9 cellular contexts compared by ENCODE assay signal in genomic region chr2:25250331-25251031, GRCh38.
DNase-seq lines count a peak whose midpoint lies in the region; ATAC-seq, FAIRE-seq and TF ChIP-seq lines count a peak whose summit lies in the region.
"Had no signal": no experiment of that assay in that cellular context is flagged by ENCODE, and none has a peak within 500 bp of the region (broad histone marks: within the 10 kb centered on the region; RNA-seq: fewer than 3 reads in every experiment).

No MANE protein-coding gene starts in this region.

- no peak overlapping the region for H3K4me2 ChIP-seq in PC-3 (ENCODE audit: low read length)

- H3K4me1 Mint-ChIP-seq in activated B cell treated with CpG ODN at 0.5 μM for 24 hours = peaks cover 29% of the 10 kb centered on the region
- peaks cover 44% of the 10 kb centered on the region for H3K4me1 Mint-ChIP-seq in endodermal cell

- ATAC-seq in activated B cell treated with CpG ODN at 0.5 μM for 24 hours (ENCODE audit: low read depth) (peak; percentile 11), PC-3 (no peak), GM21737 (IDR thresholded peaks at IDR 0.05; ENCODE audit: unreplicated experiment) (no peak), HG03521 (IDR thresholded peaks at IDR 0.05; ENCODE audit: unreplicated experiment) (no peak)

- H3K4me3 ChIP-seq in endodermal cell (ENCODE audit: low read length) (peak overlapping the region; percentile 85), retinal pigment epithelial cell (ENCODE audit: low read length) (peak overlapping the region; percentile 18), PC-3 (ENCODE audit: low read length) (no peak overlapping the region)

- H3K4me1 ChIP-seq in endodermal cell (ENCODE audit: control insufficient read depth, insufficient read depth, low read length) = peaks cover 14% of the 10 kb centered on the region
- peaks cover 11% of the 10 kb centered on the region; the same call in 1 of the 2 replicates for H3K4me1 ChIP-seq in PC-3 (ENCODE audit: insufficient read depth, low read length)

- H3K27ac Mint-ChIP-seq in activated B cell treated with CpG ODN at 0.5 μM for 24 hours = peak overlapping the region; percentile 37
- H3K27ac Mint-ChIP-seq in endodermal cell = peak overlapping the region; percentile 31

- no TSS peak for BruUV-seq in PC-3 (replicated peaks; lab: Mats Ljungman, UMichigan)

- H3K27ac ChIP-seq in endodermal cell (ENCODE audit: low read depth, low read length) (no peak overlapping the region), PC-3 (ENCODE audit: low read length) (no peak overlapping the region)

- no peak overlapping the region for H2AFZ ChIP-seq in PC-3 (ENCODE audit: low read length)

- no peaks in the 10 kb centered on the region for H4K20me1 ChIP-seq in PC-3 (ENCODE audit: low read length)

- peaks cover 35% of the 10 kb centered on the region for H3K36me3 ChIP-seq in endodermal cell (ENCODE audit: control insufficient read depth, insufficient read depth, low read length)
- H3K36me3 ChIP-seq in PC-3 (ENCODE audit: low read depth, low read length) = no peaks in the 10 kb centered on the region; the same call in 1 of the 2 replicates

- intact Hi-C loops in activated B cell treated with CpG ODN at 0.5 μM for 24 hours (cut with micrococcal nuclease) (loop anchor here (2.0 to 5.0 kb wide), 2 partner anchors 50 to 272 kb away; no protein-coding TSS in a partner anchor), PC-3 (cut with micrococcal nuclease) (no loop called here)

- FAIRE-seq in GM12891 (lab: Jason Lieb, UNC) = peak; percentile 68

- CTCF ChIA-PET in activated B cell treated with CpG ODN at 0.5 μM for 24 hours (lab: Charles Lee) = interaction anchor here (0.8 to 1.2 kb wide), 5 partner anchors 20 to 449 kb away, joined by 3 to 4 read pairs (median 3); no protein-coding TSS in a partner anchor
- CTCF ChIA-PET in PC-3 (lab: Charles Lee) = no interaction called here

- peaks cover 18% of the 10 kb centered on the region; the same call in 1 of the 2 replicates for H3K79me2 ChIP-seq in PC-3 (ENCODE audit: low read length)

- POLR2A ChIA-PET in activated B cell treated with CpG ODN at 0.5 μM for 24 hours (lab: Charles Lee) (interaction anchor here (0.5 to 2.5 kb wide), 6 partner anchors 23 to 1323 kb away, joined by 3 to 9 read pairs (median 3); no protein-coding TSS in a partner anchor), PC-3 (lab: Charles Lee; ENCODE audit: unreplicated experiment) (no interaction called here)

- no peak for TF ChIP-seq CTCF in activated B cell treated with CpG ODN at 0.5 μM for 24 hours (IDR thresholded peaks at IDR 0.05)
- no peak for TF ChIP-seq CTCF in endodermal cell (conservative IDR thresholded peaks at IDR 0.05)
- TF ChIP-seq CTCF in retinal pigment epithelial cell (conservative IDR thresholded peaks at IDR 0.05; ENCODE audit: low read depth, low read length) = no peak
- no peak for TF ChIP-seq CTCF in PC-3 (conservative IDR thresholded peaks at IDR 0.05; ENCODE audit: low read depth, low read length)

- H3K9me2 ChIP-seq in PC-3 (replicated peaks; ENCODE audit: low read length) = no peaks in the 10 kb centered on the region

- H3K9ac ChIP-seq in endodermal cell (ENCODE audit: extremely low read depth, low read length, poor library complexity, severe bottlenecking) = peak overlapping the region; percentile 59
- H3K9ac ChIP-seq in PC-3 (ENCODE audit: low read length) = no peak overlapping the region

- no peaks in the 10 kb centered on the region for H3K27me3 Mint-ChIP-seq in activated B cell treated with CpG ODN at 0.5 μM for 24 hours
- no peaks in the 10 kb centered on the region for H3K27me3 Mint-ChIP-seq in endodermal cell (ENCODE audit: insufficient read depth)

- H3K9me3 Mint-ChIP-seq in activated B cell treated with CpG ODN at 0.5 μM for 24 hours = no peaks in the 10 kb centered on the region
- H3K9me3 Mint-ChIP-seq in endodermal cell = no peaks in the 10 kb centered on the region

- H3F3A ChIP-seq in PC-3 (ENCODE audit: low read length, unreplicated experiment) = no peaks in the 10 kb centered on the region

- H3K9me3 ChIP-seq in endodermal cell (ENCODE audit: control insufficient read depth, low read length) = no peaks in the 10 kb centered on the region
- H3K9me3 ChIP-seq in PC-3 (ENCODE audit: low read length) = no peaks in the 10 kb centered on the region

- 12% methylated on average over 27 of the region's 27 CpGs; no CpG with 5 or more reads in 1 of the 2 experiments for WGBS in endodermal cell (ENCODE audit: insufficient coverage in 1 of 2, insufficient read length in 1 of 2), 2 experiments

- no peak for TF ChIP-seq POLR2A in GM12891 (IDR thresholded peaks at IDR 0.05; ENCODE audit: low read depth, low read length)

- DNase-seq in GM12891 (ENCODE audit: insufficient read length, low spot score) (peak; percentile 55), activated B cell treated with CpG ODN at 0.5 μM for 24 hours (no peak), endodermal cell (peak; percentile 72), retinal pigment epithelial cell (ENCODE audit: low read depth) (no peak), PC-3 (no peak), NCI-H1048 (lab: John Stamatoyannopoulos, UW) (no peak)
- DNase-seq: SHP77 had no signal

- H3K4me3 Mint-ChIP-seq in activated B cell treated with CpG ODN at 0.5 μM for 24 hours (peak overlapping the region; percentile 76), endodermal cell (peak overlapping the region; percentile 87)

- no peaks in the 10 kb centered on the region for H3K27me3 ChIP-seq in endodermal cell (ENCODE audit: control insufficient read depth, insufficient read depth, low read length, poor library complexity, severe bottlenecking)
- no peaks in the 10 kb centered on the region for H3K27me3 ChIP-seq in PC-3 (ENCODE audit: low read length)

- H3K36me3 Mint-ChIP-seq in activated B cell treated with CpG ODN at 0.5 μM for 24 hours (ENCODE audit: low read depth) (peaks cover 36% of the 10 kb centered on the region), endodermal cell (ENCODE audit: low read depth) (peaks cover 43% of the 10 kb centered on the region)

TF ChIP-seq in GM12891, 5 proteins besides CTCF, POLR2A, EP300 and RAD21:
- TF ChIP-seq POLR2AphosphoS5 (IDR thresholded peaks at IDR 0.05; ENCODE audit: low read depth, low read length) (no peak), POU2F2 (IDR thresholded peaks at IDR 0.05; ENCODE audit: low read depth, low read length) (no peak), SPI1 (IDR thresholded peaks at IDR 0.05; ENCODE audit: low read depth, low read length) (no peak), TAF1 (IDR thresholded peaks at IDR 0.05; ENCODE audit: low read depth, low read length) (no peak), PAX5 (IDR thresholded peaks at IDR 0.05; ENCODE audit: insufficient read depth, low read length, severe bottlenecking) (no peak)

Comparison
In these comparisons a context has a peak if more than half of its experiments do, and no peak if none do; other contexts are left out.
1. DNase-seq: peak in GM12891 (single experiment) and endodermal cell (single experiment); none in activated B cell treated with CpG ODN at 0.5 μM for 24 hours (single experiment), retinal pigment epithelial cell (single experiment), PC-3 (single experiment) and NCI-H1048 (single experiment).